Comparison of ENCODE assay signal across 25 cellular contexts in the genomic region with DNA sequence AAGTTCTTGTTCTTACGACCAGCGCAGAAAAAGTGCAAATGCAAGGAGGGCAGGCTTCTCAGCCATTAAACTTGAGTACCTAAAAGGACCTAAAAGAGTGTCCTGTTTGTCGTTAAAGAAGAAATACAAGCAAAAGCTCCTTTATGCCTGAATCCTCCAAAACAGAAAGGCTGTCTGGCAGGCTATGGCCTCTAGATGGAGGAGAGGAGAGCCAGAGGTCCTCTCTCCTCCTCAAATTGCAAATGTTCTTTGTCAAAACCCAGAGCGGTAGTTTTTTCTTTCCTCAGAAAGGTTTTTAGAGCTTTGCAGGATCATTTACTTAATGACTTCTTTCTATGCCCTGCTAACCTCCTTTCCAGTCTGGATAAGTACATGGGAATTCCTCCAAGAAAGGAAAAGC. TPM values are rescaled to one million over a fixed set of nuclear protein-coding genes. Genes with fewer than 3 reads are reported as not detected.
"Had no signal": no experiment of that assay in that cellular context is flagged by ENCODE, and none has a peak within 500 bp of the region (broad histone marks: within the 10 kb centered on the region; RNA-seq: fewer than 3 reads in every experiment).

No MANE protein-coding gene starts in this region.

- H3K9me3 Mint-ChIP-seq: activated CD4-positive, alpha-beta T cell treated with anti-CD3 and anti-CD28 coated beads, Interleukin-2, amount 10 ng/mL, durations not matched to agents 7 days and 5 days; mesothelial cell of epicardium; natural killer cell treated with Interleukin-12 subunit alpha and Interleukin-12 subunit beta and Interleukin-15 and Interleukin-18, amount 100 ng/mL, for 72 hours had no signal

- H3K4me1 ChIP-seq: lower lobe of right lung, prostate gland had no signal

- DNase-seq: activated CD4-positive, alpha-beta T cell treated with anti-CD3 and anti-CD28 coated beads, Interleukin-2, amount 10 ng/mL, durations not matched to agents 7 days and 5 days; activated CD8-positive, alpha-beta memory T cell treated with anti-CD3 and anti-CD28 coated beads for 24 hours; activated CD8-positive, alpha-beta memory T cell treated with anti-CD3 and anti-CD28 coated beads, Interleukin-2, amount 50 U/mL, for 48 hours; activated effector memory CD4-positive, alpha-beta T cell treated with anti-CD3 and anti-CD28 coated beads, Interleukin-2, amount 50 U/mL, for 16 hours; activated naive CD4-positive, alpha-beta T cell treated with anti-CD3 and anti-CD28 coated beads, Interleukin-2, amount 50 U/mL, for 16 hours; activated T-cell treated with anti-CD3 and anti-CD28 coated beads, Interleukin-2, amount 50 U/mL, for 48 hours; cerebellar nuclear complex; effector CD4-positive, alpha-beta T cell; heart right ventricle; islet precursor cell; left colon; lower lobe of right lung; right cardiac atrium; stimulated activated CD4-positive, alpha-beta T cell treated with anti-CD3 and anti-CD28 coated beads, Interleukin-15, amount 100 ng/mL, for 24 hours; stimulated activated CD4-positive, alpha-beta T cell treated with anti-CD3 and anti-CD28 coated beads, Interleukin-2, amount 100 ng/mL, for 48 hours; T1000; transverse colon had no signal

- H3K4me3 ChIP-seq: esophagus muscularis mucosa, heart right ventricle, lower lobe of right lung, prostate gland, skin epidermis, transverse colon had no signal

- H3K27ac Mint-ChIP-seq: activated CD4-positive, alpha-beta T cell treated with anti-CD3 and anti-CD28 coated beads, Interleukin-2, amount 10 ng/mL, durations not matched to agents 7 days and 5 days; mesothelial cell of epicardium; natural killer cell treated with Interleukin-12 subunit alpha and Interleukin-12 subunit beta and Interleukin-15 and Interleukin-18, amount 100 ng/mL, for 72 hours; stimulated activated naive CD8-positive, alpha-beta T cell treated with anti-CD3 and anti-CD28 coated beads, Interleukin-15, Interleukin-2, amounts not matched to agents 100 ng/mL and 50 ng/mL, for 24 hours had no signal

- H3K36me3 ChIP-seq: esophagus muscularis mucosa, heart right ventricle, lower lobe of right lung, prostate gland, transverse colon had no signal

- ATAC-seq: heart right ventricle; left colon; lower lobe of right lung; natural killer cell treated with Interleukin-12 subunit alpha and Interleukin-12 subunit beta and Interleukin-15 and Interleukin-18, amount 100 ng/mL, for 72 hours; right cardiac atrium had no signal

- H3K9me3 ChIP-seq: esophagus muscularis mucosa, heart right ventricle, lower lobe of right lung, prostate gland, transverse colon had no signal

- H3K4me3 Mint-ChIP-seq: activated CD4-positive, alpha-beta T cell treated with anti-CD3 and anti-CD28 coated beads, Interleukin-2, amount 10 ng/mL, durations not matched to agents 7 days and 5 days; natural killer cell treated with Interleukin-12 subunit alpha and Interleukin-12 subunit beta and Interleukin-15 and Interleukin-18, amount 100 ng/mL, for 72 hours; stimulated activated naive CD8-positive, alpha-beta T cell treated with anti-CD3 and anti-CD28 coated beads, Interleukin-15, Interleukin-2, amounts not matched to agents 100 ng/mL and 50 ng/mL, for 24 hours had no signal

- H3K36me3 Mint-ChIP-seq: mesothelial cell of epicardium had no signal

- H3K27ac ChIP-seq: esophagus muscularis mucosa, heart right ventricle, lower lobe of right lung, prostate gland, skin epidermis, transverse colon had no signal

RNA-seq across cellular contexts. Expression of a gene that starts 1.9 kb away (rescaled TPM):
- total RNA-seq: activated CD4-positive, alpha-beta T cell treated with anti-CD3 and anti-CD28 coated beads, Interleukin-2, amount 10 ng/mL, durations not matched to agents 7 days and 5 days; bronchial epithelial cell; natural killer cell treated with Interleukin-12 subunit alpha and Interleukin-12 subunit beta and Interleukin-15 and Interleukin-18, amount 100 ng/mL, for 72 hours; T-helper 1 cell treated with Interleukin-12 subunit alpha and Interleukin-12 subunit beta and Interleukin-4 antibody, amounts not matched to agents 30 ng/mL and 1 ng/mL, for 36 hours had no signal
